8 cellular contexts compared by ENCODE assay signal in genomic region chr1:241356519-241357365, GRCh38. TPM values are rescaled to one million over a fixed set of nuclear protein-coding genes. Genes with fewer than 3 reads are reported as not detected.
DNase-seq lines count a peak whose midpoint lies in the region; ATAC-seq and TF ChIP-seq lines count a peak whose summit lies in the region.

Gene RGS7 (minus strand): TSS chr1:241357205.

- H3K4me3 ChIP-seq in ascending aorta (peak within 1 kb of the TSS; percentile 41 to 68), prostate gland (peak within 1 kb of the TSS; percentile 25 to 37)

- H3K36me3 ChIP-seq in ascending aorta (no peaks in the 10 kb centered on the region), prostate gland (no peaks in the 10 kb centered on the region)

- no peaks in the 10 kb centered on the region for H3K27me3 ChIP-seq in ascending aorta
- no peaks in the 10 kb centered on the region for H3K27me3 ChIP-seq in prostate gland (replicated peaks; ENCODE audit: insufficient read depth)

- DNase-seq in 8988T (peak; percentile 78), NCI-H2196 (lab: John Stamatoyannopoulos, UW; ENCODE audit: unreplicated experiment) (peak; percentile 55), ascending aorta (ENCODE audit: low spot score in 2 of 2) (no peak), hepatic stellate cell (ENCODE audit: low spot score) (peak; percentile 85), prostate gland (ENCODE audit: low spot score) (peak; percentile 18)

- TF ChIP-seq POLR2A in prostate gland (IDR thresholded peaks at IDR 0.05) = no peak

- H3K27ac ChIP-seq in ascending aorta (no peak within 1 kb of the TSS), prostate gland (no peak within 1 kb of the TSS)

- H3K4me1 ChIP-seq in ascending aorta (no peaks in the 10 kb centered on the region), prostate gland (replicated peaks) (no peaks in the 10 kb centered on the region)

- H3K9me3 ChIP-seq in ascending aorta = no peaks in the 10 kb centered on the region
- H3K9me3 ChIP-seq in prostate gland = no peaks in the 10 kb centered on the region

- TF ChIP-seq CTCF in ascending aorta (IDR thresholded peaks at IDR 0.05) (no peak), prostate gland (IDR thresholded peaks at IDR 0.05) (no peak)

- peak; percentile 75 for ATAC-seq in GM18502 (IDR thresholded peaks at IDR 0.05; ENCODE audit: poor library complexity, unreplicated experiment)
- peak; percentile 60 for ATAC-seq in HG02938 (IDR thresholded peaks at IDR 0.05; ENCODE audit: unreplicated experiment)
- no peak for ATAC-seq in GM18870 (IDR thresholded peaks at IDR 0.05; ENCODE audit: unreplicated experiment)

- intact Hi-C loops in ascending aorta (cut with DNase I) (no loop called here), prostate gland (cut with DNase I) (no loop called here)

- WGBS in prostate gland = under 1% methylated on average over 98 of the region's 105 CpGs

RNA-seq across cellular contexts. Expression of gene RGS7, which starts in this region (rescaled TPM):
- total RNA-seq in ascending aorta (not detected), prostate gland (1 to 10 TPM in 1 of 2 donors, under 1 TPM in 1; 0.32 to 1.3 TPM)

Comparison
In these comparisons a context has a peak if more than half of its experiments do, and no peak if none do; other contexts are left out.
1. DNase-seq: peak in 8988T (single experiment), NCI-H2196 (single experiment), hepatic stellate cell (single experiment) and prostate gland (single experiment); none in ascending aorta (0 of 2).